In the genomic region with DNA sequence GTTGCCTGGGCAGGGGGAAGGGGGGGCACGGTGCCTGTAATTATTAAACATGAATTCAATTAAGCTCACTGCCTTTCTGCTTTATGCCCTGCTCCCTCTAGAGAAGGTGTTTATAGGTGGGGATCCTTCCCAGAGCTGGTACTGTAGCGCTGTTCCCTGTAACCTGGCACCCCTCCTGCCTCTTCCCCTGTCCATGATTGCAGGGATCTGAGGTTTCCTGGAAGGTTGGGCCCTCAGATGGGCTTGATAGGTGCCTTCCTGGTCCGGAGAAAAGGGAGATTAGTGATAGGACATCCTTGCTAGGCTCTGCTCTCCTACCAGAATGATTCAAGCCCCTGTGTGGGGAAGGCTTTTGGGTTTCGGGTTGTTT, we compare ENCODE assay signal across 8 cellular contexts. TPM values are rescaled to one million over a fixed set of nuclear protein-coding genes. Genes with fewer than 3 reads are reported as not detected.
A peak's percentile ranks its signal among the peaks of the same experiment; 100 is the strongest.
DNase-seq lines count a peak whose midpoint lies in the region; ATAC-seq and TF ChIP-seq lines count a peak whose summit lies in the region.

No MANE protein-coding gene starts in this region.

- H3K23ac ChIP-seq in mesenchymal stem cell (ENCODE audit: low read length in 2 of 2): no peak overlapping the region

- peak overlapping the region; percentile 72 for H3K4me2 ChIP-seq in mesenchymal stem cell (ENCODE audit: low read length, poor library complexity, severe bottlenecking)

- TF ChIP-seq CTCF in adrenal gland (IDR thresholded peaks at IDR 0.05): no peak

- H3K27ac ChIP-seq in adrenal gland (peak overlapping the region; percentile 93 to 98 (median 94)), mesenchymal stem cell (ENCODE audit: low read length, poor library complexity, severe bottlenecking) (peak overlapping the region; percentile 78), aorta (ENCODE audit: low read depth in 1 of 2, low read length in 2 of 2) (peak overlapping the region; percentile 71 to 92)

- H3K79me1 ChIP-seq in mesenchymal stem cell (replicated peaks; ENCODE audit: low read length, poor library complexity, severe bottlenecking): peaks cover 22% of the 10 kb centered on the region

- peak overlapping the region; percentile 3 for H2AK5ac ChIP-seq in mesenchymal stem cell (ENCODE audit: low read length, severe bottlenecking)

- H4K91ac ChIP-seq in mesenchymal stem cell (ENCODE audit: low read length): no peak overlapping the region

- no peak overlapping the region for H2BK15ac ChIP-seq in mesenchymal stem cell (ENCODE audit: low read depth, poor library complexity, severe bottlenecking)

- peak overlapping the region in 1 of 2 experiments; percentile 21 for H2BK12ac ChIP-seq in mesenchymal stem cell (ENCODE audit: low read length in 2 of 2)

- ATAC-seq in HG03457 (IDR thresholded peaks at IDR 0.05; ENCODE audit: unreplicated experiment) (peak; percentile 5), aorta (ENCODE audit: low FRiP score) (no peak), HG03520 (IDR thresholded peaks at IDR 0.05; ENCODE audit: unreplicated experiment) (no peak)

- no peak overlapping the region for H3K14ac ChIP-seq in mesenchymal stem cell (ENCODE audit: low read length in 2 of 2)

- no peak overlapping the region for H2BK5ac ChIP-seq in mesenchymal stem cell (ENCODE audit: low read depth, low read length, poor library complexity, severe bottlenecking)

- H3K9ac ChIP-seq in mesenchymal stem cell (ENCODE audit: low read length): peak overlapping the region; percentile 90

- H3K4ac ChIP-seq in mesenchymal stem cell (ENCODE audit: low read depth in 1 of 2, low read length in 2 of 2): peak overlapping the region in 1 of 2 experiments; percentile 35

- H2BK120ac ChIP-seq in mesenchymal stem cell (ENCODE audit: low read depth, low read length): no peak overlapping the region

- no peaks in the 10 kb centered on the region for H3K9me3 ChIP-seq in adrenal gland (replicated peaks in 1 of 3)
- H3K9me3 ChIP-seq in mesenchymal stem cell (ENCODE audit: control insufficient read depth, low read length): no peaks in the 10 kb centered on the region
- H3K9me3 ChIP-seq in aorta (ENCODE audit: control insufficient read depth, low read length): no peaks in the 10 kb centered on the region

- H3K4me1 ChIP-seq in adrenal gland (replicated peaks in 1 of 2) (peaks cover 13 to 37% of the 10 kb centered on the region in 2 donors), mesenchymal stem cell (ENCODE audit: control insufficient read depth, insufficient read depth, low read depth, low read length) (peaks cover 52% of the 10 kb centered on the region), aorta (ENCODE audit: control insufficient read depth in 1 of 2, insufficient read depth in 2 of 2, low read length in 2 of 2) (no peaks in the 10 kb centered on the region)

- no peak overlapping the region for H4K8ac ChIP-seq in mesenchymal stem cell (ENCODE audit: low read length)

- H3K27me3 ChIP-seq in adrenal gland (no peaks in the 10 kb centered on the region), mesenchymal stem cell (ENCODE audit: control insufficient read depth in 1 of 2, insufficient read depth in 1 of 2, low read length in 2 of 2) (no peaks in the 10 kb centered on the region), aorta (ENCODE audit: control insufficient read depth in 1 of 2, insufficient read depth in 2 of 2, low read length in 1 of 2) (no peaks in the 10 kb centered on the region)

- H2AFZ ChIP-seq in mesenchymal stem cell (ENCODE audit: low read depth, low read length): no peak overlapping the region

- peak overlapping the region in 1 of 2 experiments; percentile 71 for H3K18ac ChIP-seq in mesenchymal stem cell (ENCODE audit: low read depth in 1 of 2, low read length in 2 of 2)

- WGBS in adrenal gland, 4 donors: 47 to 51% (median 48%) methylated on average over 3 to 4 of the region's 4 CpGs
- 28% methylated on average over 2 of the region's 4 CpGs for WGBS in mesenchymal stem cell
- 48 to 51% methylated on average over 4 of the region's 4 CpGs for WGBS in aorta, 2 donors

- no peak for TF ChIP-seq POLR2A in adrenal gland (IDR thresholded peaks at IDR 0.05)

- H3K36me3 ChIP-seq in adrenal gland (replicated peaks in 1 of 2) (peaks cover 0 to 51% of the 10 kb centered on the region in 2 donors), mesenchymal stem cell (ENCODE audit: control insufficient read depth in 1 of 2, insufficient read depth in 2 of 2, low read depth in 1 of 2, low read length in 2 of 2) (peaks cover 46 to 52% of the 10 kb centered on the region in 2 experiments), aorta (ENCODE audit: control insufficient read depth in 1 of 2, insufficient read depth in 2 of 2, low read length in 1 of 2) (peaks cover 2 to 8% of the 10 kb centered on the region in 2 donors)

- H3K4me3 ChIP-seq in adrenal gland (peak overlapping the region in 1 of 4 donors; percentile 83), mesenchymal stem cell (ENCODE audit: insufficient read depth in 1 of 2, low read depth in 1 of 2, low read length in 2 of 2) (peak overlapping the region in 1 of 2 experiments; percentile 86), aorta (ENCODE audit: low read length in 2 of 2) (no peak overlapping the region)

- DNase-seq in DMS53 treated with DMSO at 0.1 percent for 48 hours (lab: John Stamatoyannopoulos, UW; ENCODE audit: unreplicated experiment) (peak; percentile 70), adrenal gland (peak in 2 of 7 donors; percentile 33 to 46), mesenchymal stem cell (no peak), aorta (no peak), NAMALWA (ENCODE audit: low spot score) (no peak), A172 (ENCODE audit: low spot score) (no peak)

- intact Hi-C loops in adrenal gland (cut with DNase I) (no loop called here), aorta (cut with DNase I) (loop anchor here (2.0 kb wide), 1 partner anchor 14 kb away; no protein-coding TSS in a partner anchor)

RNA-seq across cellular contexts. Expression of a gene that starts 2.1 kb away (rescaled TPM):
- total RNA-seq in adrenal gland: 10 to 100 TPM; 16.4 to 42.4 (median 33.7) TPM
- polyA plus RNA-seq in adrenal gland: 10 to 100 TPM; 13.3 to 43.0 (median 39.4) TPM
- polyA plus RNA-seq in mesenchymal stem cell (2013, experiment 1 of 2): 6.7 TPM
- polyA plus RNA-seq in mesenchymal stem cell (2013, experiment 2 of 2): 6.8 TPM
- 10 to 100 TPM; 28.2 to 40.6 TPM for total RNA-seq in aorta
- polyA plus RNA-seq in aorta: 10 to 100 TPM; 10.6 to 27.1 TPM
- 0.62 and 0.65 TPM in 2 replicates for total RNA-seq in A172 (2014; rRNA removed; shearing (Covaris generic))

RNA-seq across cellular contexts. Expression of a gene that starts 20.9 kb away (rescaled TPM):
- total RNA-seq in adrenal gland: 100 to 1,000 TPM; 289 to 600 (median 369) TPM
- polyA plus RNA-seq in adrenal gland: 100 to 1,000 TPM; 248 to 411 (median 268) TPM
- 188 TPM for polyA plus RNA-seq in mesenchymal stem cell (2013, experiment 1 of 2)
- polyA plus RNA-seq in mesenchymal stem cell (2013, experiment 2 of 2): 185 TPM
- 100 to 1,000 TPM; 234 to 285 TPM for total RNA-seq in aorta
- polyA plus RNA-seq in aorta: 100 to 1,000 TPM in 1 of 2 donors, 10 to 100 TPM in 1; 72.8 to 140 TPM
- 422 and 446 TPM in 2 replicates for total RNA-seq in A172 (2014; rRNA removed; shearing (Covaris generic))

RNA-seq across cellular contexts. Expression of a gene that starts 26.1 kb away (rescaled TPM):
- total RNA-seq in adrenal gland: 10 to 100 TPM in 5 of 8 donors, 1 to 10 TPM in 3; 7.5 to 24.4 (median 14.9) TPM
- polyA plus RNA-seq in adrenal gland: 10 to 100 TPM; 11.4 to 27.8 (median 22.3) TPM
- 2.3 TPM for polyA plus RNA-seq in mesenchymal stem cell (2013, experiment 1 of 2)
- polyA plus RNA-seq in mesenchymal stem cell (2013, experiment 2 of 2): 2.1 TPM
- 1 to 10 TPM; 4.1 to 6.5 TPM for total RNA-seq in aorta
- 10 to 100 TPM in 1 of 2 donors, 1 to 10 TPM in 1; 4.3 to 14.5 TPM for polyA plus RNA-seq in aorta
- 3.0 and 8.8 TPM in 2 replicates for total RNA-seq in A172 (2014; rRNA removed; shearing (Covaris generic))

RNA-seq across cellular contexts. Expression of a gene that starts 26.2 kb away (rescaled TPM):
- total RNA-seq in adrenal gland (100 to 1,000 TPM in 1 of 8 donors, 10 to 100 TPM in 7; 63.1 to 101 (median 71.1) TPM), aorta (10 to 100 TPM; 43.9 to 59.3 TPM)
- polyA plus RNA-seq in adrenal gland (100 to 1,000 TPM in 2 of 3 donors, 10 to 100 TPM in 1; 87.7 to 199 (median 194) TPM), aorta (100 to 1,000 TPM in 1 of 2 donors, 10 to 100 TPM in 1; 55.3 to 151 TPM)
- 46.3 TPM for polyA plus RNA-seq in mesenchymal stem cell (2013, experiment 1 of 2)
- polyA plus RNA-seq in mesenchymal stem cell (2013, experiment 2 of 2): 48.3 TPM
- 182 and 190 TPM in 2 replicates for total RNA-seq in A172 (2014; rRNA removed; shearing (Covaris generic))

RNA-seq across cellular contexts. Expression of a gene that starts 36.2 kb away (rescaled TPM):
- total RNA-seq in adrenal gland: 100 to 1,000 TPM; 190 to 387 (median 235) TPM
- polyA plus RNA-seq in adrenal gland: 100 to 1,000 TPM in 1 of 3 donors, 10 to 100 TPM in 2; 65.1 to 412 (median 73.8) TPM
- polyA plus RNA-seq in mesenchymal stem cell (2013, experiment 1 of 2): 121 TPM
- polyA plus RNA-seq in mesenchymal stem cell (2013, experiment 2 of 2): 116 TPM
- total RNA-seq in aorta: 100 to 1,000 TPM; 139 to 143 TPM
- 100 to 1,000 TPM; 116 to 139 TPM for polyA plus RNA-seq in aorta
- total RNA-seq in A172 (2014; rRNA removed; shearing (Covaris generic)): 633 and 926 TPM in 2 replicates

Comparison
In these comparisons a context has a peak if more than half of its experiments do, and no peak if none do; other contexts are left out.
1. RNA of a gene that starts 2.1 kb away (total RNA-seq): 28.2 to 40.6 TPM in aorta and 16.4 to 42.4 TPM in adrenal gland; 0.62 to 0.65 TPM in A172; every median in the first group is over 10 times any median in the second.
2. intact Hi-C loops: an anchor here in aorta (2.0 kb wide); none called in adrenal gland.
3. Peak in every context shown above with its lines, with median percentiles within 50 percentile points of each other: H3K27ac ChIP-seq.